Comparison of ENCODE assay signal across 10 cellular contexts in genomic region chr2:118049140-118050128, GRCh38. TPM values are rescaled to one million over a fixed set of nuclear protein-coding genes. Genes with fewer than 3 reads are reported as not detected.
DNase-seq lines count a peak whose midpoint lies in the region; ATAC-seq and TF ChIP-seq lines count a peak whose summit lies in the region.
"Had no signal": no experiment of that assay in that cellular context is flagged by ENCODE, and none has a peak within 500 bp of the region (broad histone marks: within the 10 kb centered on the region; RNA-seq: fewer than 3 reads in every experiment).

No MANE protein-coding gene starts in this region.

- no peaks in the 10 kb centered on the region for H3K4me1 ChIP-seq in ovary (ENCODE audit: insufficient read depth)

- peak; percentile 62 for ATAC-seq in GM19025 (IDR thresholded peaks at IDR 0.05; ENCODE audit: low read depth, unreplicated experiment)
- peak; percentile 86 for ATAC-seq in HG03066 (IDR thresholded peaks at IDR 0.05; ENCODE audit: low read depth, unreplicated experiment)
- ATAC-seq: upper lobe of right lung had no signal

- intact Hi-C loops in ovary (cut with DNase I), result loop anchor here in 3 of 4 donors (5.0 kb wide), 1 partner anchor 808 kb away; no protein-coding TSS in a partner anchor

- 64 to 72% (median 71%) methylated on average over 3 of the region's 3 CpGs for WGBS in ovary, 3 donors

- DNase-seq in ELR (ENCODE audit: low read depth), result peak; percentile 2
- peak; percentile 51 for DNase-seq in RPMI8226
- DNase-seq in hepatic stellate cell (ENCODE audit: low spot score), result no peak
- no peak for DNase-seq in ovary
- no peak for DNase-seq in cerebellum (ENCODE audit: low spot score)
- no peak for DNase-seq in COLO668 (lab: John Stamatoyannopoulos, UW; ENCODE audit: unreplicated experiment)
- DNase-seq: CD8-positive, alpha-beta memory T cell; upper lobe of right lung had no signal

- no peaks in the 10 kb centered on the region for H3K9me3 ChIP-seq in ovary
- H3K9me3 ChIP-seq: upper lobe of right lung had no signal

- H3K36me3 ChIP-seq in ovary, result no peaks in the 10 kb centered on the region
- H3K36me3 ChIP-seq: upper lobe of right lung had no signal

- TF ChIP-seq EP300 in ovary (IDR thresholded peaks at IDR 0.05), result no peak

- H3K27ac ChIP-seq in ovary, result no peak overlapping the region
- H3K27ac ChIP-seq: upper lobe of right lung had no signal

- H3K4me3 ChIP-seq in ovary, result no peak overlapping the region
- H3K4me3 ChIP-seq: upper lobe of right lung had no signal

- TF ChIP-seq CTCF in ovary (IDR thresholded peaks at IDR 0.05), result no peak

- H3K27me3 ChIP-seq in ovary, result no peaks in the 10 kb centered on the region

- TF ChIP-seq POLR2A in ovary (IDR thresholded peaks at IDR 0.05), result no peak

RNA-seq across cellular contexts. Expression of gene CCDC93, which starts 35.6 kb away (rescaled TPM):
- total RNA-seq in ovary (10 to 100 TPM; 14.5 to 33.8 (median 26.4) TPM), cerebellum (54.8 TPM)
- 10 to 100 TPM; 10.3 to 25.4 TPM for polyA plus RNA-seq in ovary

RNA-seq across cellular contexts. Expression of gene INSIG2, which starts 38.8 kb away (rescaled TPM):
- total RNA-seq in ovary (10 to 100 TPM; 12.1 to 20.3 (median 16.6) TPM), cerebellum (28.4 TPM)
- 10 to 100 TPM; 10.9 to 19.1 TPM for polyA plus RNA-seq in ovary

Comparison
In these comparisons a context has a peak if more than half of its experiments do, and no peak if none do; other contexts are left out.
1. DNase-seq: peak in ELR (single experiment) and RPMI8226 (single experiment); none in hepatic stellate cell (single experiment), ovary (0 of 5), cerebellum (single experiment) and COLO668 (single experiment).